8 cellular contexts compared by ENCODE assay signal in the genomic region with DNA sequence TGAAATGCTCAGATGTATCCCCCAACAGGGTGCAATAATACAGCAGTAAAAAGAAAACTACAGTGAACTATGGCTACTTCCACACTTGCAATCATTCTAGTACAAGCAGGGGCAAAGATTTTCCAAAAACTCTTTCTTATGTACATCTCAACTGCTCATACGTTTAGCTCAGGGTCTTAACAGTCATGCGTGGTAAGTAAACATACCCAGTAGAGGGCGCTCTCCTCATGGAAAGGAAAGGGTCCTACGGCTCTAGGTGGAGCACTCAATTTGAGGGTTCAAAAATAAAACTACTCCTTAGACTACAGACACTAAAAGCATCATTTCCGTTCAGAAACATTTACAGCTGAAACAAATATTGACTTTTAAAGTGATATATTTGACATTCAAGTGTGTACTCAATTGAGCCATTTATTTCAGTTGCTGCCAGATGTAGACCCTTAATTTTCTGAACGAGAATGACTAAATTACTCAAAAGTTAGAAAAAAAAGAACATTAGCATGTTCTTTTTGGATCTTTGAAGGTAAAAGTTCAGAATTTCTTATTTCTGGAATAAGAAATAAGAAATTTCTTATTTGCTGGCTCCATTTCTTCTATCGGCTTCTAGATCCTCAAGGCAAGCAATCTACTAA.
DNase-seq lines count a peak whose midpoint lies in the region; ATAC-seq, FAIRE-seq and TF ChIP-seq lines count a peak whose summit lies in the region.

No MANE protein-coding gene starts in this region.

- no peak overlapping the region for H3K4me3 ChIP-seq in right lobe of liver

- no peak for TF ChIP-seq POLR2A in right lobe of liver (IDR thresholded peaks at IDR 0.05)

- intact Hi-C loops in right lobe of liver (cut with DNase I): no loop called here
- intact Hi-C loops in posterior vena cava (cut with DNase I): no loop called here

- H3K36me3 ChIP-seq in right lobe of liver: no peaks in the 10 kb centered on the region

- no peaks in the 10 kb centered on the region for H3K9me3 ChIP-seq in right lobe of liver

- DNase-seq in DMS114 treated with DMSO at 0.1 percent for 48 hours (lab: John Stamatoyannopoulos, UW; ENCODE audit: unreplicated experiment) (peak; percentile 8), GM19239 (ENCODE audit: insufficient read length, low spot score) (peak; percentile 21), NCI-H226 (peak; percentile 3), amniotic epithelial cell (ENCODE audit: low read depth) (peak; percentile 61), right lobe of liver (no peak), posterior vena cava (ENCODE audit: low spot score) (no peak)
- DNase-seq in activated effector memory CD4-positive, alpha-beta T cell treated with Interleukin-2 at 50 U/mL for 16 hours: no peak

- peak; percentile 35 to 77 (median 59) for TF ChIP-seq CTCF in right lobe of liver (IDR thresholded peaks at IDR 0.05)

- ATAC-seq in HG03342 (IDR thresholded peaks at IDR 0.05; ENCODE audit: unreplicated experiment) (peak; percentile 88), right lobe of liver (peak; percentile 69 to 77 (median 70))

- no peaks in the 10 kb centered on the region for H3K27me3 ChIP-seq in right lobe of liver

- H3K4me1 ChIP-seq in right lobe of liver: peaks cover 0 to 3% (median 0%) of the 10 kb centered on the region in 4 donors

- H3K27ac ChIP-seq in right lobe of liver: no peak overlapping the region

- 20% methylated on average over 7 of the region's 7 CpGs for WGBS in right lobe of liver (ENCODE audit: insufficient coverage, low coverage, low lambda C conversion rate, missing lambda C conversion rate)

- FAIRE-seq in GM19239 (lab: Jason Lieb, UNC): no peak

Comparison
In these comparisons a context has a peak if more than half of its experiments do, and no peak if none do; other contexts are left out.
1. DNase-seq: peak in DMS114 treated with DMSO at 0.1 percent for 48 hours (single experiment), GM19239 (single experiment), NCI-H226 (single experiment) and amniotic epithelial cell (single experiment); none in right lobe of liver (0 of 3), posterior vena cava (single experiment) and activated effector memory CD4-positive, alpha-beta T cell treated with Interleukin-2 at 50 U/mL for 16 hours (single experiment).